ENCODE assay signal across 8 cellular contexts in the genomic region with DNA sequence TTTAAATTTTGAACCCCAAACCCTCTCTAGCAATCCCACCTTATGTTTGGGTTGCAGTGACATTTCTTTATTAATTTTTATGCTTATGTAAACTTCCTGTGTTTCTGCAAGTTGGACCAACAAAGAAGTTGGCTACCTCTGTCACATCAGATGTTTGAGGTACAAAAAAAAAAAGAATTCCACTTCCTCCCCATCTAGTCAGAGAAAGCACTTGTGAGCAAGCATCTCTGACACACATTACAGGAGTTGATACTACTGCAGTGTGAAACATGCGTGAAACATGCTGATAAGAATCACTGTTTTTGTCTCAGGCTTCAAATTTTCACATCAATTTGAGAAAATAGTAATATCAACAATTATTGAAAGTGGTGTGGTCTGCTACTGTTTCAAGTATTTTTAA. TPM values are rescaled to one million over a fixed set of nuclear protein-coding genes. Genes with fewer than 3 reads are reported as not detected.
DNase-seq lines count a peak whose midpoint lies in the region; ATAC-seq and TF ChIP-seq lines count a peak whose summit lies in the region.

No MANE protein-coding gene starts in this region.

- peaks cover 10% of the 10 kb centered on the region for H3K4me1 ChIP-seq in Caco-2
- peaks cover 7% of the 10 kb centered on the region for H3K4me1 ChIP-seq in IMR-90 (ENCODE audit: control insufficient read depth, insufficient read depth, low read length)
- H3K4me1 ChIP-seq in mammary epithelial cell (ENCODE audit: insufficient read depth, low read length): peaks cover 43% of the 10 kb centered on the region

- H3K27ac ChIP-seq in IMR-90 (ENCODE audit: insufficient read depth, low read length) (no peak overlapping the region), mammary epithelial cell (ENCODE audit: insufficient read depth, low read depth, low read length) (peak overlapping the region; percentile 83)

- H3K4me2 ChIP-seq in IMR-90 (ENCODE audit: low read depth, low read length) (peak overlapping the region; percentile 100; the same call in 1 of the 2 replicates), mammary epithelial cell (ENCODE audit: insufficient read depth, low read depth, low read length) (peak overlapping the region; percentile 100)

- TF ChIP-seq RAD21 in IMR-90 (IDR thresholded peaks at IDR 0.05; ENCODE audit: low read length): no peak

- H4K20me1 ChIP-seq in IMR-90 (ENCODE audit: insufficient read depth, low read length) (peaks cover 18% of the 10 kb centered on the region; the same call in 1 of the 2 replicates), mammary epithelial cell (ENCODE audit: insufficient read depth, low read length) (no peaks in the 10 kb centered on the region)

- H3K27me3 Mint-ChIP-seq in Caco-2 (ENCODE audit: insufficient read depth, unreplicated experiment) (no peaks in the 10 kb centered on the region), natural killer cell (ENCODE audit: low read depth in 2 of 2) (no peaks in the 10 kb centered on the region)

- no peak overlapping the region for H2BK15ac ChIP-seq in IMR-90 (ENCODE audit: low read depth, low read length)

- H3K9me3 ChIP-seq in Caco-2 (no peaks in the 10 kb centered on the region), IMR-90 (ENCODE audit: control insufficient read depth, insufficient read depth, low read length) (no peaks in the 10 kb centered on the region), mammary epithelial cell (replicated peaks; ENCODE audit: insufficient read depth, low read length) (no peaks in the 10 kb centered on the region)

- H3K4ac ChIP-seq in IMR-90 (ENCODE audit: low read depth, low read length): peak overlapping the region; percentile 1; the same call in 1 of the 2 replicates

- H3K36me3 ChIP-seq in Caco-2 (ENCODE audit: control insufficient read depth, insufficient read depth, low read length): no peaks in the 10 kb centered on the region
- peaks cover 4% of the 10 kb centered on the region for H3K36me3 ChIP-seq in IMR-90 (ENCODE audit: control insufficient read depth, insufficient read depth, low read length)
- peaks cover 2% of the 10 kb centered on the region for H3K36me3 ChIP-seq in mammary epithelial cell (ENCODE audit: insufficient read depth, low read length)

- H3K56ac ChIP-seq in IMR-90 (ENCODE audit: extremely low read depth, insufficient read depth, low read length): no peak overlapping the region

- no peaks in the 10 kb centered on the region for H3K9me3 Mint-ChIP-seq in Caco-2 (ENCODE audit: unreplicated experiment)
- H3K9me3 Mint-ChIP-seq in natural killer cell: no peaks in the 10 kb centered on the region

- no peaks in the 10 kb centered on the region; the same call in 1 of the 2 replicates for H3K9me1 ChIP-seq in IMR-90 (ENCODE audit: insufficient read depth, low read length)

- H3K36me3 Mint-ChIP-seq in Caco-2 (ENCODE audit: insufficient read depth, unreplicated experiment) (peaks cover 9% of the 10 kb centered on the region), natural killer cell (no peaks in the 10 kb centered on the region)

- CTCF ChIA-PET in Caco-2 (lab: Charles Lee): no interaction called here
- CTCF ChIA-PET in IMR-90 (lab: Yijun Ruan, JAX): interaction anchor here (0.9 to 1.0 kb wide), 2 partner anchors 22 to 51 kb away, joined by 3 read pairs; no protein-coding TSS in a partner anchor
- CTCF ChIA-PET in mammary epithelial cell (lab: Charles Lee; ENCODE audit: low non-redundant PET): no interaction called here

- H3K9ac ChIP-seq in IMR-90 (ENCODE audit: low read depth, low read length): peak overlapping the region; percentile 98; the same call in 1 of the 2 replicates
- peak overlapping the region; percentile 85 for H3K9ac ChIP-seq in mammary epithelial cell (ENCODE audit: insufficient read depth, low read length)

- H4K5ac ChIP-seq in IMR-90 (ENCODE audit: low read depth, low read length): no peak overlapping the region; the same call in 1 of the 2 replicates

- H2AFZ ChIP-seq in IMR-90 (replicated peaks; ENCODE audit: low read length, poor library complexity) (no peak overlapping the region), mammary epithelial cell (ENCODE audit: low read depth, low read length) (no peak overlapping the region)

- H3K27me3 ChIP-seq in Caco-2 (replicated peaks; ENCODE audit: control insufficient read depth, insufficient read depth, low read length) (no peaks in the 10 kb centered on the region), IMR-90 (ENCODE audit: control insufficient read depth, insufficient read depth, low read length) (no peaks in the 10 kb centered on the region), mammary epithelial cell (ENCODE audit: insufficient read depth, low read length) (no peaks in the 10 kb centered on the region)

- TF ChIP-seq POLR2A in IMR-90 (IDR thresholded peaks at IDR 0.05; ENCODE audit: low read depth, low read length): no peak

- intact Hi-C loops in Caco-2 (cut with micrococcal nuclease; ENCODE audit: unreplicated experiment): no loop called here
- intact Hi-C loops in IMR-90 (cut with micrococcal nuclease): loop anchor here (5.0 kb wide), 3 partner anchors 34 to 591 kb away; no protein-coding TSS in a partner anchor
- intact Hi-C loops in mammary epithelial cell (cut with micrococcal nuclease): loop anchor here (1.0 kb wide), 1 partner anchor 82 kb away; no protein-coding TSS in a partner anchor
- intact Hi-C loops in natural killer cell (cut with micrococcal nuclease): loop anchor here (1.0 to 5.0 kb wide), 5 partner anchors 24 to 111 kb away; a partner anchor contains a TSS

- H2AK9ac ChIP-seq in IMR-90 (replicated peaks; ENCODE audit: low read depth, low read length, poor library complexity): no peak overlapping the region

- TF ChIP-seq CTCF in Caco-2 (IDR thresholded peaks at IDR 0.05; ENCODE audit: insufficient read depth in 1 of 2, low read depth in 1 of 2, low read length in 1 of 2, severe bottlenecking in 1 of 2, unreplicated experiment in 1 of 2) (no peak), IMR-90 (conservative IDR thresholded peaks at IDR 0.05; ENCODE audit: low read depth, low read length) (no peak), mammary epithelial cell (conservative IDR thresholded peaks at IDR 0.05 in 1 of 2, IDR thresholded peaks at IDR 0.05 in 1 of 2; ENCODE audit: extremely low read depth in 1 of 2, insufficient read depth in 1 of 2, low read depth in 1 of 2, low read length in 2 of 2) (no peak), natural killer cell (IDR thresholded peaks at IDR 0.05) (no peak)

- H2BK5ac ChIP-seq in IMR-90 (ENCODE audit: low read depth, low read length, poor library complexity, severe bottlenecking): no peak overlapping the region

- dilution Hi-C loops in IMR-90 (cut with HindIII; ENCODE audit: low sequenced_read_pairs, unreplicated experiment): no loop called here
- dilution Hi-C loops in mammary epithelial cell (cut with HindIII; ENCODE audit: low sequenced_read_pairs): loop anchor here (5.0 kb wide), 3 partner anchors 64 to 94 kb away; a partner anchor contains a TSS

- H3K4me1 Mint-ChIP-seq in Caco-2 (ENCODE audit: low read depth, unreplicated experiment) (peaks cover 4% of the 10 kb centered on the region), natural killer cell (peaks cover 38 to 43% of the 10 kb centered on the region in 2 donors)

- H3K27ac Mint-ChIP-seq in Caco-2 (ENCODE audit: unreplicated experiment) (peak overlapping the region; percentile 90), natural killer cell (peak overlapping the region; percentile 90 to 96)

- H3K14ac ChIP-seq in IMR-90 (replicated peaks; ENCODE audit: low read depth, low read length): no peak overlapping the region

- WGBS in IMR-90 (ENCODE audit: extremely low coverage in 2 of 2, insufficient read length in 1 of 2), 2 experiments: no CpG with 5 or more reads among the region's 1 CpG
- WGBS in mammary epithelial cell (ENCODE audit: low coverage, missing lambda C conversion rate): 38% methylated on average over 1 of the region's 1 CpG

- peak overlapping the region; percentile 95; the same call in 1 of the 2 replicates for H3K23ac ChIP-seq in IMR-90 (ENCODE audit: low read depth, low read length)

- H4K91ac ChIP-seq in IMR-90 (ENCODE audit: insufficient read depth, low read depth, low read length): no peak overlapping the region

- POLR2A ChIA-PET in Caco-2 (lab: Charles Lee): no interaction called here
- POLR2A ChIA-PET in IMR-90 (lab: Charles Lee; ENCODE audit: unreplicated experiment): no interaction called here

- H3K4me3 ChIP-seq in Caco-2 (ENCODE audit: low read depth, low read length): peak overlapping the region; percentile 55
- no peak overlapping the region; the same call in 1 of the 2 replicates for H3K4me3 ChIP-seq in IMR-90 (ENCODE audit: insufficient read depth, low read depth, low read length)
- peak overlapping the region in 2 of 3 experiments; percentile 72 to 94 for H3K4me3 ChIP-seq in mammary epithelial cell (replicated peaks in 1 of 3; ENCODE audit: insufficient read depth in 1 of 3, low read depth in 2 of 3, low read length in 3 of 3)

- no peak overlapping the region for H2BK20ac ChIP-seq in IMR-90 (ENCODE audit: low read depth, low read length)

- no peak overlapping the region for H2BK120ac ChIP-seq in IMR-90 (ENCODE audit: low read depth, low read length)

- BruUV-seq in Caco-2 (replicated peaks; lab: Mats Ljungman, UMichigan): no TSS peak
- no TSS peak for BruUV-seq in IMR-90 (replicated peaks; lab: Mats Ljungman, UMichigan)
- no TSS peak for BruUV-seq in mammary epithelial cell (replicated peaks; lab: Mats Ljungman, UMichigan)

- H3K4me3 Mint-ChIP-seq in Caco-2 (ENCODE audit: unreplicated experiment): peak overlapping the region; percentile 94
- H3K4me3 Mint-ChIP-seq in natural killer cell: peak overlapping the region; percentile 92

- DNase-seq in Caco-2 (no peak), IMR-90 (peak; percentile 59), mammary epithelial cell (peak; percentile 29), natural killer cell (no peak), KG1 (lab: John Stamatoyannopoulos, UW) (no peak), KBM-7 (no peak), DMS79 treated with DMSO at 0.1 percent for 48 hours (lab: John Stamatoyannopoulos, UW) (no peak), midbrain (lab: John Stamatoyannopoulos, UW) (no peak)

- no peak overlapping the region for H4K8ac ChIP-seq in IMR-90 (ENCODE audit: low read depth in 2 of 2, low read length in 2 of 2)

- H3K79me1 ChIP-seq in IMR-90 (ENCODE audit: low read depth in 1 of 2, low read length in 2 of 2): peaks cover 19 to 76% of the 10 kb centered on the region in 2 experiments

- no peak overlapping the region; the same call in 1 of the 2 replicates for H3K18ac ChIP-seq in IMR-90 (ENCODE audit: low read depth, low read length)

- peaks cover 62% of the 10 kb centered on the region for H3K79me2 ChIP-seq in mammary epithelial cell (ENCODE audit: insufficient read depth, low read length)

- ATAC-seq in IMR-90 (ENCODE audit: low read depth): no peak
- peak in 1 of 3 donors; percentile 24 for ATAC-seq in natural killer cell

- H2AK5ac ChIP-seq in IMR-90 (ENCODE audit: low read depth, low read length): no peak overlapping the region

- in situ Hi-C loops in IMR-90 (cut with MboI; ENCODE audit: low sequenced_read_pairs): no loop called here
- in situ Hi-C loops in mammary epithelial cell (cut with MboI; ENCODE audit: low sequenced_read_pairs in 2 of 2): loop anchor here in 1 of 2 donors (10.0 kb wide), 1 partner anchor 46 kb away; a partner anchor contains a TSS
- in situ Hi-C loops in KBM-7 (cut with MboI; ENCODE audit: low pct_unique_long_range_greater_than_20kb, low sequenced_read_pairs): no loop called here

RNA-seq across cellular contexts. Expression of a gene that starts 1.3 kb away (rescaled TPM):
- total RNA-seq in Caco-2 (2022) (not detected in 2 replicates), IMR-90 (2012; rRNA removed) (not detected in 2 replicates), mammary epithelial cell (not detected), natural killer cell (1 to 10 TPM in 2 of 3 donors, not detected in 1; 3.6 to 8.0 TPM)
- polyA plus RNA-seq in IMR-90 (2012; rRNA removed) (not detected in 2 replicates), mammary epithelial cell (not detected)
- not detected in 2 replicates for polyA plus RNA-seq in IMR-90 (2012; cell fraction: cytosol; rRNA removed)
- not detected in 2 replicates for polyA plus RNA-seq in IMR-90 (2012; cell fraction: nucleus; rRNA removed; ENCODE audit: low replicate concordance)
- not detected for polyA minus RNA-seq in mammary epithelial cell

RNA-seq across cellular contexts. Expression of a gene that starts 47.2 kb away (rescaled TPM):
- total RNA-seq in Caco-2 (2022) (22.5 and 22.8 TPM in 2 replicates), IMR-90 (2012; rRNA removed) (11.9 and 13.6 TPM in 2 replicates), mammary epithelial cell (10 to 100 TPM; 21.2 to 30.5 TPM), natural killer cell (100 to 1,000 TPM; 126 to 176 (median 146) TPM)
- polyA plus RNA-seq in IMR-90 (2012; rRNA removed) (8.6 and 11.3 TPM in 2 replicates), mammary epithelial cell (10.1 TPM)
- polyA plus RNA-seq in IMR-90 (2012; cell fraction: cytosol; rRNA removed): 3.4 and 4.2 TPM in 2 replicates
- 32.4 and 57.9 TPM in 2 replicates for polyA plus RNA-seq in IMR-90 (2012; cell fraction: nucleus; rRNA removed; ENCODE audit: low replicate concordance)
- polyA minus RNA-seq in mammary epithelial cell: 38.2 TPM

RNA-seq across cellular contexts. Expression of a gene that starts 47.3 kb away (rescaled TPM):
- total RNA-seq in Caco-2 (2022): 68.4 and 78.3 TPM in 2 replicates
- total RNA-seq in IMR-90 (2012; rRNA removed): 25.8 and 51.7 TPM in 2 replicates
- polyA plus RNA-seq in IMR-90 (2012; rRNA removed): 43.5 and 55.9 TPM in 2 replicates
- 5.6 and 12.9 TPM in 2 replicates for polyA plus RNA-seq in IMR-90 (2012; cell fraction: cytosol; rRNA removed)
- polyA plus RNA-seq in IMR-90 (2012; cell fraction: nucleus; rRNA removed; ENCODE audit: low replicate concordance): 0.88 and 13.1 TPM in 2 replicates
- 10 to 100 TPM; 34.5 to 87.5 TPM for total RNA-seq in mammary epithelial cell
- polyA plus RNA-seq in mammary epithelial cell: 59.8 TPM
- polyA minus RNA-seq in mammary epithelial cell: 76.3 TPM
- total RNA-seq in natural killer cell: 10 to 100 TPM; 30.3 to 35.8 (median 32.5) TPM

Comparison
In these comparisons a context has a peak if more than half of its experiments do, and no peak if none do; other contexts are left out.
1. DNase-seq: peak in IMR-90 (single experiment) and mammary epithelial cell (single experiment); none in Caco-2 (0 of 2), natural killer cell (single experiment), KG1 (single experiment), KBM-7 (single experiment), DMS79 treated with DMSO at 0.1 percent for 48 hours (single experiment) and midbrain (single experiment).